18 cellular contexts compared by ENCODE assay signal in genomic region chr2:168449419-168449818, GRCh38. TPM values are rescaled to one million over a fixed set of nuclear protein-coding genes. Genes with fewer than 3 reads are reported as not detected.
DNase-seq lines count a peak whose midpoint lies in the region; ATAC-seq, FAIRE-seq and TF ChIP-seq lines count a peak whose summit lies in the region.
"Had no signal": no experiment of that assay in that cellular context is flagged by ENCODE, and none has a peak within 500 bp of the region (broad histone marks: within the 10 kb centered on the region; RNA-seq: fewer than 3 reads in every experiment).

No MANE protein-coding gene starts in this region.

- no peak overlapping the region for H3K4me2 ChIP-seq in K562 (ENCODE audit: insufficient read depth, low read length)

- DNase-seq in T-cell (no peak), K562 (ENCODE audit: extremely low read depth in 1 of 4, low spot score in 3 of 4) (no peak), fibroblast of pulmonary artery (ENCODE audit: low read depth) (peak; percentile 44), renal cortical epithelial cell (ENCODE audit: low read depth) (peak; percentile 33), G401 (ENCODE audit: low spot score) (no peak), NCI-H748 treated with DMSO at 0.1 percent for 48 hours (lab: John Stamatoyannopoulos, UW) (no peak), Peyer's patch (no peak)
- no peak for DNase-seq in activated CD4-positive, alpha-beta T cell treated with anti-CD3 and anti-CD28 coated beads, Interleukin-2, amount 50 U/mL, for 4 hours
- DNase-seq: COR-L47, DMS153, KG1, NCI-H1092 treated with DMSO at 0.1 percent for 48 hours, NCI-H1694 treated with DMSO at 0.1 percent for 48 hours, NCI-H446 treated with DMSO at 0.1 percent for 48 hours, NCI-H774 had no signal

- POLR2A ChIA-PET in T-cell (lab: Charles Lee) (no interaction called here), K562 (lab: Yijun Ruan, JAX) (no interaction called here)

- no peak overlapping the region for H3K27ac ChIP-seq in K562 (ENCODE audit: extremely low read depth, low read depth, low read length)
- H3K27ac ChIP-seq in Peyer's patch, result no peak overlapping the region
- H3K27ac ChIP-seq: BLaER1 had no signal

- H4K20me1 ChIP-seq in K562 (replicated peaks; ENCODE audit: control insufficient read depth, insufficient read depth, low read length), result no peaks in the 10 kb centered on the region
- H4K20me1 ChIP-seq: BLaER1 had no signal

- H3K4me3 ChIP-seq in K562 (no peak overlapping the region), fibroblast of pulmonary artery (replicated peaks; ENCODE audit: low read depth, low read length) (no peak overlapping the region), Peyer's patch (no peak overlapping the region)
- H3K4me3 ChIP-seq: BLaER1 had no signal

- no peak for TF ChIP-seq EP300 in K562 (IDR thresholded peaks at IDR 0.05; ENCODE audit: low read length)

- CTCF ChIA-PET in T-cell (lab: Charles Lee) (no interaction called here), K562 (lab: Yijun Ruan, JAX; ENCODE audit: low intra/inter-chr PET ratio) (no interaction called here)

- no peaks in the 10 kb centered on the region for H3K27me3 ChIP-seq in K562 (ENCODE audit: control insufficient read depth in 2 of 2, insufficient read depth in 2 of 2, low read length in 2 of 2)
- no peaks in the 10 kb centered on the region for H3K27me3 ChIP-seq in Peyer's patch
- H3K27me3 ChIP-seq: BLaER1 had no signal

- peaks cover 0 to 3% (median 0%) of the 10 kb centered on the region in 3 donors for H3K9me3 Mint-ChIP-seq in T-cell

- no peak overlapping the region for H2AFZ ChIP-seq in K562 (ENCODE audit: low read depth, low read length)

- no peak for ATAC-seq in T-cell (replicated peaks in 1 of 4)
- ATAC-seq in K562, result no peak
- ATAC-seq: Right ventricle myocardium inferior had no signal

- no peaks in the 10 kb centered on the region for H3K27me3 Mint-ChIP-seq in T-cell

- no peak for TF ChIP-seq RAD21 in K562 (CRISPR knock-in tag; conservative IDR thresholded peaks at IDR 0.05 in 1 of 2, IDR thresholded peaks at IDR 0.05 in 1 of 2)

- peaks cover 32 to 53% (median 34%) of the 10 kb centered on the region in 3 donors for H3K4me1 Mint-ChIP-seq in T-cell

- H3K9me3 ChIP-seq in K562 (replicated peaks; ENCODE audit: control insufficient read depth, insufficient read depth, low read depth, low read length) (no peaks in the 10 kb centered on the region), Peyer's patch (peaks cover 0 to 10% (median 0%) of the 10 kb centered on the region in 4 donors)

- H3K79me2 ChIP-seq in K562 (ENCODE audit: control insufficient read depth, insufficient read depth, low read length), result no peaks in the 10 kb centered on the region

- in situ Hi-C loops in K562 (cut with MboI) (no loop called here), G401 (cut with HindIII; ENCODE audit: low sequenced_read_pairs) (no loop called here)

- TF ChIP-seq CTCF in K562 (IDR thresholded peaks at IDR 0.05 in 2 of 3, conservative IDR thresholded peaks at IDR 0.05 in 1 of 3; ENCODE audit: insufficient read depth in 2 of 3, low read depth in 1 of 3, low read length in 3 of 3) (no peak), fibroblast of pulmonary artery (IDR thresholded peaks at IDR 0.05; ENCODE audit: low read length, missing control alignments) (no peak), Peyer's patch (IDR thresholded peaks at IDR 0.05) (no peak)

- H3K4me1 ChIP-seq in K562 (replicated peaks in 1 of 2; ENCODE audit: control insufficient read depth in 2 of 2, insufficient read depth in 2 of 2, low read length in 2 of 2) (no peaks in the 10 kb centered on the region), Peyer's patch (no peaks in the 10 kb centered on the region)

- no peaks in the 10 kb centered on the region for H3K9me1 ChIP-seq in K562 (ENCODE audit: control insufficient read depth, insufficient read depth, low read length)

- intact Hi-C loops in K562 (cut with micrococcal nuclease), result no loop called here

- FAIRE-seq in K562 (lab: Jason Lieb, UNC), result no peak
- FAIRE-seq: H54 had no signal

- no peak overlapping the region for H3K9ac ChIP-seq in K562 (ENCODE audit: insufficient read depth in 1 of 2, low read depth in 2 of 2, low read length in 2 of 2)
- H3K9ac ChIP-seq: BLaER1 had no signal

- TF ChIP-seq POLR2A in K562 (conservative IDR thresholded peaks at IDR 0.05), result no peak
- no peak for TF ChIP-seq POLR2A in Peyer's patch (IDR thresholded peaks at IDR 0.05)

- no peaks in the 10 kb centered on the region for H3K36me3 Mint-ChIP-seq in T-cell

- no TSS peak for BruUV-seq in K562 (replicated peaks; lab: Mats Ljungman, UMichigan)

- 12% methylated on average over 3 of the region's 3 CpGs for WGBS in K562 (ENCODE audit: insufficient coverage, low coverage, missing lambda C conversion rate)

- peak overlapping the region in 1 of 3 donors; percentile 13 for H3K4me3 Mint-ChIP-seq in T-cell

- H3K27ac Mint-ChIP-seq in T-cell, result peak overlapping the region; percentile 82 to 87

- no peaks in the 10 kb centered on the region for H3K36me3 ChIP-seq in K562 (ENCODE audit: control insufficient read depth, insufficient read depth, low read length)
- no peaks in the 10 kb centered on the region for H3K36me3 ChIP-seq in Peyer's patch
- H3K36me3 ChIP-seq: BLaER1 had no signal

TF ChIP-seq in K562, 482 proteins besides CTCF, POLR2A, EP300 and RAD21:
- TF ChIP-seq ZKSCAN8 (CRISPR knock-in tag; IDR thresholded peaks at IDR 0.05), result no peak
- peak; percentile 57; the same call in 1 of the 2 replicates for TF ChIP-seq HMBOX1 (IDR thresholded peaks at IDR 0.05)

RNA-seq across cellular contexts. Expression of gene CERS6, which starts 6.7 kb away (rescaled TPM):
- total RNA-seq in T-cell (10 to 100 TPM; 11.1 to 20.3 (median 13.6) TPM), K562 (2014; rRNA removed) (11.4 and 12.1 TPM in 2 replicates), K562 (2014; rRNA removed; fragmentation: Illumina TruSeq; extraction: Trizol) (13.6 and 14.5 TPM in 2 replicates), K562 (2015; rRNA removed; fragmentation: Illumina TruSeq; extraction: Trizol) (12.4 and 12.8 TPM in 2 replicates), K562 (2021) (11.5 and 11.8 TPM in 2 replicates), renal cortical epithelial cell (13.9 and 19.7 TPM in 2 replicates), Peyer's patch (100 to 1,000 TPM in 1 of 4 donors, 10 to 100 TPM in 3; 28.1 to 110 (median 96.7) TPM)
- 2.8 and 5.7 TPM in 2 replicates for total RNA-seq in K562 (2011; cell fraction: chromatin; rRNA removed; ENCODE audit: low replicate concordance)
- 2.3 and 2.9 TPM in 2 replicates for total RNA-seq in K562 (2011; cell fraction: nucleolus; rRNA removed)
- total RNA-seq in K562 (2011; cell fraction: nucleoplasm; rRNA removed), result 4.5 and 7.3 TPM in 2 replicates
- polyA plus RNA-seq in K562 (2011; rRNA removed) (1.9 and 6.8 TPM in 2 replicates), K562 (2014; fragmentation: Illumina TruSeq; extraction: Trizol) (10.9 and 13.4 TPM in 2 replicates), K562 (2014; fragmentation: Nextera tagmentation; extraction: Ambion mirVana) (1 to 10 TPM; 1.6 to 2.3 TPM), K562 (2014; rRNA removed) (6.0 and 6.5 TPM in 2 replicates)
- 0.61 and 4.4 TPM in 2 replicates for polyA plus RNA-seq in K562 (2011; cell fraction: cytosol; rRNA removed)
- 1.4 and 5.3 TPM in 2 replicates for polyA plus RNA-seq in K562 (2011; cell fraction: nucleus; rRNA removed)
- polyA plus RNA-seq in K562 (2012), result 7.8 and 8.4 TPM in 2 replicates
- 4.6 and 16.3 TPM in 2 replicates for polyA minus RNA-seq in K562 (2011; rRNA and poly(A)+ RNA removed)
- polyA minus RNA-seq in K562 (2011; cell fraction: cytosol; rRNA and poly(A)+ RNA removed), result 2.9 and 8.6 TPM in 2 replicates
- polyA minus RNA-seq in K562 (2011; cell fraction: nucleus; rRNA and poly(A)+ RNA removed), result 2.2 and 12.4 TPM in 2 replicates
- total RNA-seq in G401 (2014; rRNA removed; shearing (Covaris generic)), result 12.5 and 23.5 TPM in 2 replicates

Comparison
In these comparisons a context has a peak if more than half of its experiments do, and no peak if none do; other contexts are left out.
1. DNase-seq: peak in fibroblast of pulmonary artery (single experiment) and renal cortical epithelial cell (single experiment); none in T-cell (0 of 34), K562 (0 of 4), activated CD4-positive, alpha-beta T cell treated with anti-CD3 and anti-CD28 coated beads, Interleukin-2, amount 50 U/mL, for 4 hours (0 of 2), G401 (single experiment), NCI-H748 treated with DMSO at 0.1 percent for 48 hours (single experiment) and Peyer's patch (0 of 3).